ENCODE assay signal across 8 cellular contexts in the genomic region with DNA sequence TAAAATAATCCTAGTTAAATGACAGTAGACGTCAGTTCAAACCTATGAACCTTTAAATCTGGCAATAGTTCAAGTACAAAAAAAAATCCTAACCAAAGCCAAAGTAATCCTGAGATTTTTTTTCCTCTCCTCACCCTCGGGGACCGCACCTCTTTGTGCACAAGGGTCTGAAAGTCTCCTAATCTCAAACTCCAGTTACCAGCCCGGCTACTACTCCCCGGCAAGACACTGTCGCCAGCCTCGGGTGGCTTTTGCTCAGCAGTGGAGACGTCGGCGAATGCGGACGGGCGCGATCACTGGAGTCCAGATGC.
DNase-seq lines count a peak whose midpoint lies in the region; ATAC-seq and TF ChIP-seq lines count a peak whose summit lies in the region.

No MANE protein-coding gene starts in this region.

- peak overlapping the region; percentile 89 for H3K27ac ChIP-seq in KOPT-K1 (ENCODE audit: low read depth, low read length, poor library complexity, severe bottlenecking)

- H3K9me3 ChIP-seq in KOPT-K1 (ENCODE audit: insufficient read depth, low read length, poor library complexity, severe bottlenecking) (no peaks in the 10 kb centered on the region), mucosa of stomach (ENCODE audit: control insufficient read depth, low read length) (no peaks in the 10 kb centered on the region)

- no peak for TF ChIP-seq CTCF in cardiac fibroblast (IDR thresholded peaks at IDR 0.05; ENCODE audit: low read depth, low read length)

- DNase-seq in cardiac fibroblast (ENCODE audit: low read depth in 2 of 2) = no peak
- no peak for DNase-seq in NCI-H128 (lab: John Stamatoyannopoulos, UW; ENCODE audit: unreplicated experiment)
- no peak for DNase-seq in NCI-H1105 treated with DMSO at 0.1 percent for 48 hours (lab: John Stamatoyannopoulos, UW)
- DNase-seq in activated CD4-positive, alpha-beta T cell treated with anti-CD3 and anti-CD28 coated beads for 48 hours = no peak

- H3K27me3 ChIP-seq in mucosa of stomach (ENCODE audit: control insufficient read depth, insufficient read depth, low read length) = no peaks in the 10 kb centered on the region

- H3K4me1 ChIP-seq in mucosa of stomach (ENCODE audit: control insufficient read depth, insufficient read depth, low read length) = peaks cover 28% of the 10 kb centered on the region

- ATAC-seq in GM18517 (IDR thresholded peaks at IDR 0.05; ENCODE audit: unreplicated experiment) (peak; percentile 2), GM19351 (IDR thresholded peaks at IDR 0.05; ENCODE audit: unreplicated experiment) (no peak)

- peak overlapping the region; percentile 98 for H3K9ac ChIP-seq in mucosa of stomach (ENCODE audit: low read length)

- peaks cover 31% of the 10 kb centered on the region for H3K36me3 ChIP-seq in KOPT-K1 (ENCODE audit: insufficient read depth, low read length)
- H3K36me3 ChIP-seq in mucosa of stomach (ENCODE audit: control insufficient read depth, insufficient read depth, low read length) = no peaks in the 10 kb centered on the region

- H3K4me3 ChIP-seq in cardiac fibroblast (replicated peaks in 1 of 2; ENCODE audit: low read depth in 2 of 2, low read length in 2 of 2) (peak overlapping the region; percentile 74 to 90), mucosa of stomach (ENCODE audit: low read length) (peak overlapping the region; percentile 88)
